11 cellular contexts compared by ENCODE assay signal in the genomic region with DNA sequence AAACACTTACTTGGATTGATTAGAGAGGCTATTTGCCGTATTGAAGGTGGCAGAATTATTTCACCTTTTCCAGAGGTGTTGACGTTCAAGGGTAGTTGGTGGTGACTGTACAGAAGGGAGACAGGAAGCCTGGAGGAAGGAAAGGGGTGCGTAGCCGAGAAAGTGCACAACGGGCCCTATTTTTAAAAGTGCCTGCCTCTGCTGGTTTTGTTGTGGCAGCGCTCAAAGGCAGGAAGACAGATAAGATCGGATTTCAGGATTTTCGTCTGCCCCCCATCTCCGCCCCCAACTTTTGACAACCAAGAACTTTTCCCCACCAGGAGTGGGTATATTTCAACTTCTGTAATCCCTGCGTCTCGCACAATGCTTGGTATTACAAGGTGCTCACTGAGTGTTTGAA. TPM values are rescaled to one million over a fixed set of nuclear protein-coding genes. Genes with fewer than 3 reads are reported as not detected.
DNase-seq lines count a peak whose midpoint lies in the region; ATAC-seq and TF ChIP-seq lines count a peak whose summit lies in the region.
"Had no signal": no experiment of that assay in that cellular context is flagged by ENCODE, and none has a peak within 500 bp of the region (broad histone marks: within the 10 kb centered on the region; RNA-seq: fewer than 3 reads in every experiment).

No MANE protein-coding gene starts in this region.

- intact Hi-C loops in activated naive CD4-positive, alpha-beta T cell treated with anti-CD3 and anti-CD28 coated beads for 36 hours (cut with micrococcal nuclease), result loop anchor here (10.0 kb wide), 1 partner anchor 661 kb away; no protein-coding TSS in a partner anchor

- 0 out of 2 replicates have a peak overlapping the region, but pooled peaks have one; percentile 9 for H3K27ac ChIP-seq in SK-N-MC

- no peaks in the 10 kb centered on the region for H3K9me3 Mint-ChIP-seq in activated naive CD4-positive, alpha-beta T cell treated with anti-CD3 and anti-CD28 coated beads for 36 hours
- H3K9me3 Mint-ChIP-seq in stimulated activated effector memory CD8-positive, alpha-beta T cell treated with anti-CD3 and anti-CD28 coated beads, Interleukin-12 subunit alpha, Interleukin-12 subunit beta, amount 100 ng/mL, for 72 hours, result no peaks in the 10 kb centered on the region

- no peak overlapping the region for H3K9ac ChIP-seq in SK-N-MC (ENCODE audit: insufficient read length)

- H3K4me1 Mint-ChIP-seq in activated naive CD4-positive, alpha-beta T cell treated with anti-CD3 and anti-CD28 coated beads for 36 hours (ENCODE audit: low read depth), result peaks cover 26% of the 10 kb centered on the region
- peaks cover 63% of the 10 kb centered on the region for H3K4me1 Mint-ChIP-seq in stimulated activated effector memory CD8-positive, alpha-beta T cell treated with anti-CD3 and anti-CD28 coated beads, Interleukin-12 subunit alpha, Interleukin-12 subunit beta, amount 100 ng/mL, for 72 hours

- no peaks in the 10 kb centered on the region for H3K36me3 Mint-ChIP-seq in activated naive CD4-positive, alpha-beta T cell treated with anti-CD3 and anti-CD28 coated beads for 36 hours (ENCODE audit: low read depth)
- H3K36me3 Mint-ChIP-seq in stimulated activated effector memory CD8-positive, alpha-beta T cell treated with anti-CD3 and anti-CD28 coated beads, Interleukin-12 subunit alpha, Interleukin-12 subunit beta, amount 100 ng/mL, for 72 hours, result peaks cover 14% of the 10 kb centered on the region

- peak overlapping the region; percentile 31 for H3K4me3 Mint-ChIP-seq in activated naive CD4-positive, alpha-beta T cell treated with anti-CD3 and anti-CD28 coated beads for 36 hours
- no peak overlapping the region for H3K4me3 Mint-ChIP-seq in stimulated activated effector memory CD8-positive, alpha-beta T cell treated with anti-CD3 and anti-CD28 coated beads, Interleukin-12 subunit alpha, Interleukin-12 subunit beta, amount 100 ng/mL, for 72 hours

- no peaks in the 10 kb centered on the region for H3K36me3 ChIP-seq in SK-N-MC (ENCODE audit: insufficient read depth, low read length)

- peak; percentile 53 for DNase-seq in activated naive CD4-positive, alpha-beta T cell treated with anti-CD3 and anti-CD28 coated beads for 36 hours
- no peak for DNase-seq in activated naive CD4-positive, alpha-beta T cell treated with anti-CD3 and anti-CD28 coated beads, Interleukin-2, amount 50 U/mL, for 16 hours
- DNase-seq in SK-N-MC (ENCODE audit: low read depth, low spot score) (no peak), dermis blood vessel endothelial cell (peak; percentile 65), GM10266 (ENCODE audit: extremely low spot score) (no peak), G401 (ENCODE audit: low spot score) (no peak), NCI-H2227 treated with DMSO at 0.1 percent for 48 hours (lab: John Stamatoyannopoulos, UW) (no peak)
- DNase-seq in stimulated activated effector memory CD8-positive, alpha-beta T cell treated with anti-CD3 and anti-CD28 coated beads, Interleukin-12 subunit alpha, Interleukin-12 subunit beta, amount 100 ng/mL, for 72 hours (ENCODE audit: low spot score in 2 of 2), result no peak
- DNase-seq: caudate nucleus, NCI-H524 had no signal

- no peaks in the 10 kb centered on the region for H3K9me3 ChIP-seq in SK-N-MC (ENCODE audit: low read depth, low read length)

- H3K27ac Mint-ChIP-seq in activated naive CD4-positive, alpha-beta T cell treated with anti-CD3 and anti-CD28 coated beads for 36 hours, result no peak overlapping the region
- peak overlapping the region; percentile 13 for H3K27ac Mint-ChIP-seq in stimulated activated effector memory CD8-positive, alpha-beta T cell treated with anti-CD3 and anti-CD28 coated beads, Interleukin-12 subunit alpha, Interleukin-12 subunit beta, amount 100 ng/mL, for 72 hours

- no peaks in the 10 kb centered on the region for H3K27me3 Mint-ChIP-seq in activated naive CD4-positive, alpha-beta T cell treated with anti-CD3 and anti-CD28 coated beads for 36 hours (ENCODE audit: low read depth)

- TF ChIP-seq CTCF in GM10266 (IDR thresholded peaks at IDR 0.05; ENCODE audit: control insufficient read depth, insufficient read depth, low read depth, missing control alignments), result no peak

- ATAC-seq in stimulated activated effector memory CD8-positive, alpha-beta T cell treated with anti-CD3 and anti-CD28 coated beads, Interleukin-12 subunit alpha, Interleukin-12 subunit beta, amount 100 ng/mL, for 72 hours, result no peak
- ATAC-seq: SK-N-SH treated with all-trans-retinoic acid at 6 μM for 48 hours had no signal

- H3K4me3 ChIP-seq in SK-N-MC, result no peak overlapping the region

- CTCF ChIA-PET in activated naive CD4-positive, alpha-beta T cell treated with anti-CD3 and anti-CD28 coated beads for 36 hours (lab: Charles Lee), result interaction anchor here (1.4 to 1.7 kb wide), 3 partner anchors 19 to 35 kb away, joined by 3 to 9 read pairs (median 5); no protein-coding TSS in a partner anchor

- in situ Hi-C loops in G401 (cut with HindIII; ENCODE audit: low sequenced_read_pairs), result no loop called here

RNA-seq across cellular contexts. Expression of gene SMAD3, which starts 38.5 kb away (rescaled TPM):
- 10 to 100 TPM; 35.1 to 39.2 TPM for total RNA-seq in activated naive CD4-positive, alpha-beta T cell treated with anti-CD3 and anti-CD28 coated beads for 36 hours
- total RNA-seq in dermis blood vessel endothelial cell, result 16.5 and 29.9 TPM in 2 replicates
- total RNA-seq in G401 (2014; rRNA removed; shearing (Covaris generic)), result 11.1 and 21.9 TPM in 2 replicates

Comparison
In these comparisons a context has a peak if more than half of its experiments do, and no peak if none do; other contexts are left out.
1. DNase-seq: peak in activated naive CD4-positive, alpha-beta T cell treated with anti-CD3 and anti-CD28 coated beads for 36 hours (single experiment) and dermis blood vessel endothelial cell (single experiment); none in activated naive CD4-positive, alpha-beta T cell treated with anti-CD3 and anti-CD28 coated beads, Interleukin-2, amount 50 U/mL, for 16 hours (single experiment), SK-N-MC (single experiment), stimulated activated effector memory CD8-positive, alpha-beta T cell treated with anti-CD3 and anti-CD28 coated beads, Interleukin-12 subunit alpha, Interleukin-12 subunit beta, amount 100 ng/mL, for 72 hours (0 of 2), GM10266 (single experiment), G401 (single experiment) and NCI-H2227 treated with DMSO at 0.1 percent for 48 hours (single experiment).